In the genomic region with DNA sequence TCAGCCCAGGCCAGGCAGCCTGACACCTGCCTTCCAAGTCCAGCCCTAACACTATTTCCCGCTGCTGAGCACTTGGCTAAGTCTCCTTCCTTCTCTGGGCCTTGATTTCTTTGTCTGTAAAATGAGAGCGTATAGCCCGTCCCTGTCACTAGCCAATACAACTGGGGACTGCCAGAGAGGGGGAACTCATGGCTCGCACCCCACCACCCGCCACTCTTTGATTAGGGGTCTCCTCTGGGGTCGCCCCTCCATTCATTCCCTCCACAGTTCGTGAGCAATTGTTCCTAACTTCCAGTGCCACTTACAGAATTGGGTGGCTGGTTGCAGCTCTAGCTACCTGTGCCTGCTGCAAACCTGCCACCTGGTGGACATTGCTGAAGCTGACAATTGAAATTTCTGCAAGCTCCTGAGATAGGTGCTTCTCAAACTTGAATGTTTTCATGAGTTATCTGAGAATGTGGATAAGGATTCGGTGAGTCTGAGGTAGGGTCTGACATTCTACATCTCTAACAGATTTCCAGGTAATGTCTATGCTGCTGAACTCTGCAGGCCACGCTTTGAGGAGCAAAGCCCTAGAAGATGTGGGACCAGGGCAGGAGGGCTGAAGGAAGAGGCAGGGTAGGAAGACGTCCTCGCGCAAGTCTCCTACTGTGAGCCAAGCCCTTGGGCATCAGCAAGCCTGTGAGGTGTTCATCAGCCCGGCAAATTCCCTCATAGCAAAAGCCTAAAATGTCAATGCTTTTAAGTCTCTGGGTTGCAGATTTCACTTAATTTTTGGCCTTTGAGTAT, we compare ENCODE assay signal across 1 cellular context.
TF ChIP-seq lines count a peak whose summit lies in the region.

No MANE protein-coding gene starts in this region.

TF ChIP-seq in GM23338, 12 proteins besides CTCF, POLR2A, EP300 and RAD21 (continued from another document):
- no peak for TF ChIP-seq ZNF462 (CRISPR knock-in tag; IDR thresholded peaks at IDR 0.05)
- TF ChIP-seq JUNB (IDR thresholded peaks at IDR 0.05; ENCODE audit: unreplicated experiment): no peak
- no peak for TF ChIP-seq STAT1 (IDR thresholded peaks at IDR 0.05; ENCODE audit: unreplicated experiment)
- TF ChIP-seq NANOG (IDR thresholded peaks at IDR 0.05; ENCODE audit: borderline replicate concordance): no peak
